8 cellular contexts compared by ENCODE assay signal in genomic region chr17:62478976-62479894, GRCh38. TPM values are rescaled to one million over a fixed set of nuclear protein-coding genes. Genes with fewer than 3 reads are reported as not detected.
DNase-seq lines count a peak whose midpoint lies in the region; ATAC-seq and TF ChIP-seq lines count a peak whose summit lies in the region.
"Not testable (repeated sequence)": the region's sequence is repeated elsewhere in the genome, so short reads cannot be mapped to it uniquely, and the experiment has no call there.

No MANE protein-coding gene starts in this region.

- H3K36me3 Mint-ChIP-seq in HFFc6 (ENCODE audit: low read depth) (peaks cover 11% of the 10 kb centered on the region), activated B cell treated with CpG ODN at 0.5 μM for 24 hours (ENCODE audit: low read depth) (peaks cover 30% of the 10 kb centered on the region)

- DNase-seq in GM12864 (ENCODE audit: low read depth); HFFc6; LNCaP clone FGC (ENCODE audit: low read depth); brain microvascular endothelial cell; omental fat pad (ENCODE audit: low spot score): not testable (repeated sequence)
- DNase-seq in activated B cell treated with CpG ODN at 0.5 μM for 24 hours (peak; percentile 17), right cardiac atrium (peak; percentile 46 to 80 (median 66))

- not testable (repeated sequence) for H3K4me1 ChIP-seq in right cardiac atrium (ENCODE audit: control insufficient read depth, insufficient read depth, low read length); thymus (ENCODE audit: control insufficient read depth, insufficient read depth, low read length)

- not testable (repeated sequence) for H3K36me3 ChIP-seq in brain microvascular endothelial cell (replicated peaks); thymus (ENCODE audit: control insufficient read depth, insufficient read depth)

- 4% methylated on average over 76 of the region's 90 CpGs for WGBS in right cardiac atrium
- WGBS in thymus = under 1% methylated on average over 89 of the region's 90 CpGs

- POLR2A ChIA-PET in activated B cell treated with CpG ODN at 0.5 μM for 24 hours (lab: Charles Lee) = interaction anchor here (1.0 kb wide), 1 partner anchor 20 kb away, joined by 6 read pairs; no protein-coding TSS in a partner anchor

- H3K4me3 Mint-ChIP-seq in HFFc6 = peak overlapping the region; percentile 98
- H3K4me3 Mint-ChIP-seq in activated B cell treated with CpG ODN at 0.5 μM for 24 hours = peak overlapping the region; percentile 86

- H3K27ac Mint-ChIP-seq in HFFc6 (peak overlapping the region; percentile 95), activated B cell treated with CpG ODN at 0.5 μM for 24 hours (peak overlapping the region; percentile 90)

- H3K27ac ChIP-seq in brain microvascular endothelial cell (peak overlapping the region; percentile 91), right cardiac atrium (ENCODE audit: low read length) (peak overlapping the region; percentile 88), thymus (ENCODE audit: low read depth) (peak overlapping the region; percentile 85)

- peak; percentile 29 for ATAC-seq in activated B cell treated with CpG ODN at 0.5 μM for 24 hours (ENCODE audit: low read depth)
- ATAC-seq in right cardiac atrium = peak; percentile 47 to 60
- ATAC-seq in omental fat pad (ENCODE audit: low FRiP score) = peak; percentile 57

- H3K4me1 Mint-ChIP-seq in HFFc6 (ENCODE audit: low read depth) (peaks cover 20% of the 10 kb centered on the region), activated B cell treated with CpG ODN at 0.5 μM for 24 hours (peaks cover 41% of the 10 kb centered on the region)

- TF ChIP-seq CTCF in GM12864 (IDR thresholded peaks at IDR 0.05; ENCODE audit: low read depth, low read length, missing control alignments); HFFc6 (IDR thresholded peaks at IDR 0.05); LNCaP clone FGC (IDR thresholded peaks at IDR 0.05; ENCODE audit: control insufficient read depth, extremely low read depth, insufficient read depth); activated B cell treated with CpG ODN at 0.5 μM for 24 hours (IDR thresholded peaks at IDR 0.05); brain microvascular endothelial cell (IDR thresholded peaks at IDR 0.05; ENCODE audit: low read depth, low read length, missing control alignments); omental fat pad (IDR thresholded peaks at IDR 0.05): not testable (repeated sequence)

- not testable (repeated sequence) for H3K27me3 ChIP-seq in brain microvascular endothelial cell (replicated peaks); right cardiac atrium (ENCODE audit: control insufficient read depth, insufficient read depth); thymus (ENCODE audit: control insufficient read depth, insufficient read depth)

- peak overlapping the region; percentile 79 for H3K4me3 ChIP-seq in GM12864 (ENCODE audit: low read depth, low read length)
- H3K4me3 ChIP-seq in LNCaP clone FGC (ENCODE audit: low read depth, low read length) = peak overlapping the region; percentile 66
- peak overlapping the region; percentile 69 for H3K4me3 ChIP-seq in brain microvascular endothelial cell (ENCODE audit: low read depth, low read length)
- H3K4me3 ChIP-seq in right cardiac atrium (ENCODE audit: low read length) = peak overlapping the region; percentile 99
- peak overlapping the region; percentile 85 for H3K4me3 ChIP-seq in thymus (ENCODE audit: low read length)

- not testable (repeated sequence) for H3K9me3 Mint-ChIP-seq in HFFc6, activated B cell treated with CpG ODN at 0.5 μM for 24 hours

- in situ Hi-C loops in brain microvascular endothelial cell (cut with HindIII; ENCODE audit: low pct_ligation_motif_present, low sequenced_read_pairs) = not testable (repeated sequence)

- not testable (repeated sequence) for H3K27me3 Mint-ChIP-seq in HFFc6 (ENCODE audit: insufficient read depth); activated B cell treated with CpG ODN at 0.5 μM for 24 hours

- H3K9me3 ChIP-seq in right cardiac atrium (ENCODE audit: control insufficient read depth, low read length); thymus (ENCODE audit: control insufficient read depth): not testable (repeated sequence)

- intact Hi-C loops in activated B cell treated with CpG ODN at 0.5 μM for 24 hours (cut with micrococcal nuclease) = loop anchor here (2.0 kb wide), 1 partner anchor 56 kb away; the partner anchor contains the start of gene METTL2A
- intact Hi-C loops in right cardiac atrium (cut with DNase I) = not testable (repeated sequence)

- CTCF ChIA-PET in activated B cell treated with CpG ODN at 0.5 μM for 24 hours (lab: Charles Lee) = not testable (repeated sequence)

RNA-seq across cellular contexts. Expression of gene TLK2, which starts 0.6 kb away (rescaled TPM):
- 10 to 100 TPM; 29.0 to 40.9 (median 38.6) TPM for total RNA-seq in HFFc6 (2021; fragmentation: NEBNext Ultra II Directional; extraction: Animal tissue kit (Norgen Biotek cat#: 25700))
- total RNA-seq in activated B cell treated with CpG ODN at 0.5 μM for 24 hours (54.6 and 57.0 TPM in 2 replicates), right cardiac atrium (10 to 100 TPM; 25.0 to 29.1 (median 27.7) TPM), omental fat pad (10 to 100 TPM; 28.2 to 40.2 (median 35.1) TPM)
- polyA plus RNA-seq in right cardiac atrium (14.6 TPM), thymus (18.7 TPM)

RNA-seq across cellular contexts. Expression of gene METTL2A, which starts 55.5 kb away (rescaled TPM):
- total RNA-seq in HFFc6 (2021; fragmentation: NEBNext Ultra II Directional; extraction: Animal tissue kit (Norgen Biotek cat#: 25700)) = 10 to 100 TPM; 19.7 to 22.9 (median 21.1) TPM
- total RNA-seq in activated B cell treated with CpG ODN at 0.5 μM for 24 hours (21.2 and 23.1 TPM in 2 replicates), right cardiac atrium (10 to 100 TPM; 12.0 to 17.3 (median 15.8) TPM), omental fat pad (10 to 100 TPM; 11.9 to 15.9 (median 14.2) TPM)
- polyA plus RNA-seq in right cardiac atrium (10.6 TPM), thymus (9.8 TPM)
